12 cellular contexts compared by ENCODE assay signal in genomic region chr3:194278186-194278845, GRCh38.
DNase-seq lines count a peak whose midpoint lies in the region; ATAC-seq and TF ChIP-seq lines count a peak whose summit lies in the region.
"Had no signal": no experiment of that assay in that cellular context is flagged by ENCODE, and none has a peak within 500 bp of the region (broad histone marks: within the 10 kb centered on the region; RNA-seq: fewer than 3 reads in every experiment).

No MANE protein-coding gene starts in this region.

- intact Hi-C loops in stomach (cut with DNase I; ENCODE audit: low total_unique reads): no loop called here

- POLR2A ChIA-PET in naive thymus-derived CD8-positive, alpha-beta T cell (lab: Charles Lee): no interaction called here

- no peak overlapping the region for H3K4me3 ChIP-seq in RWPE2 (ENCODE audit: severe bottlenecking)
- no peak overlapping the region for H3K4me3 ChIP-seq in stomach

- no peak for TF ChIP-seq EP300 in stomach (IDR thresholded peaks at IDR 0.05)

- no peak overlapping the region for H3K27ac ChIP-seq in RWPE2 (ENCODE audit: poor library complexity, severe bottlenecking)
- peak overlapping the region in 4 of 5 donors; percentile 16 to 85 (median 72) for H3K27ac ChIP-seq in stomach
- H3K27ac ChIP-seq in substantia nigra (ENCODE audit: low read depth, low read length, poor library complexity, severe bottlenecking): no peak overlapping the region
- H3K27ac ChIP-seq: HL-60, VCaP had no signal

- H3K9me3 ChIP-seq in RWPE2 (ENCODE audit: severe bottlenecking) (no peaks in the 10 kb centered on the region), stomach (no peaks in the 10 kb centered on the region)

- H3K9me3 Mint-ChIP-seq in chondrocyte (ENCODE audit: low read depth): no peaks in the 10 kb centered on the region
- no peaks in the 10 kb centered on the region for H3K9me3 Mint-ChIP-seq in nephron
- H3K9me3 Mint-ChIP-seq in naive thymus-derived CD8-positive, alpha-beta T cell: no peaks in the 10 kb centered on the region
- H3K9me3 Mint-ChIP-seq: CD4-positive, alpha-beta T cell; stimulated activated naive CD8-positive, alpha-beta T cell treated with anti-CD3 and anti-CD28 coated beads, Interleukin-15, Interleukin-2, amounts not matched to agents 100 ng/mL and 50 ng/mL, for 24 hours had no signal

- no peaks in the 10 kb centered on the region for H3K36me3 Mint-ChIP-seq in chondrocyte (ENCODE audit: low read depth)
- H3K36me3 Mint-ChIP-seq in nephron (ENCODE audit: low read depth): no peaks in the 10 kb centered on the region
- H3K36me3 Mint-ChIP-seq in naive thymus-derived CD8-positive, alpha-beta T cell: no peaks in the 10 kb centered on the region

- TF ChIP-seq POLR2A in stomach (IDR thresholded peaks at IDR 0.05): no peak

- no peak for TF ChIP-seq CTCF in RWPE2 (IDR thresholded peaks at IDR 0.05; ENCODE audit: poor library complexity, severe bottlenecking)
- TF ChIP-seq CTCF in chondrocyte (IDR thresholded peaks at IDR 0.05): no peak
- no peak for TF ChIP-seq CTCF in nephron (IDR thresholded peaks at IDR 0.05; ENCODE audit: unreplicated experiment in 3 of 3)
- TF ChIP-seq CTCF in stomach (IDR thresholded peaks at IDR 0.05): no peak

- peak overlapping the region; percentile 69 for H3K27ac Mint-ChIP-seq in chondrocyte (ENCODE audit: unreplicated experiment)
- peak overlapping the region; percentile 72 to 96 (median 94) for H3K27ac Mint-ChIP-seq in nephron
- H3K27ac Mint-ChIP-seq in naive thymus-derived CD8-positive, alpha-beta T cell: peak overlapping the region in 1 of 10 donors; percentile 22
- H3K27ac Mint-ChIP-seq: CD4-positive, alpha-beta T cell; stimulated activated naive CD8-positive, alpha-beta T cell treated with anti-CD3 and anti-CD28 coated beads, Interleukin-15, Interleukin-2, amounts not matched to agents 100 ng/mL and 50 ng/mL, for 24 hours had no signal

- DNase-seq in RWPE2 (ENCODE audit: low spot score) (peak; percentile 19), chondrocyte (ENCODE audit: low spot score) (peak; percentile 20), stomach (no peak), substantia nigra (lab: John Stamatoyannopoulos, UW) (no peak)
- DNase-seq in naive thymus-derived CD8-positive, alpha-beta T cell: no peak
- DNase-seq: effector memory CD4-positive, alpha-beta T cell had no signal

- WGBS in stomach, 5 donors: 73 to 83% (median 79%) methylated on average over 9 of the region's 9 CpGs

- H3K27me3 ChIP-seq in RWPE2 (ENCODE audit: insufficient read depth, poor library complexity, severe bottlenecking) (no peaks in the 10 kb centered on the region), stomach (no peaks in the 10 kb centered on the region)

- H3K4me1 ChIP-seq in RWPE2 (ENCODE audit: insufficient read depth, poor library complexity, severe bottlenecking) (no peaks in the 10 kb centered on the region), stomach (peaks cover 18 to 47% (median 36%) of the 10 kb centered on the region in 4 donors)

- H3K27me3 Mint-ChIP-seq in chondrocyte (ENCODE audit: low read depth) (peaks cover 23% of the 10 kb centered on the region), nephron (ENCODE audit: low read depth) (peaks cover 30% of the 10 kb centered on the region)
- peaks cover 0 to 8% (median 3%) of the 10 kb centered on the region in 5 donors for H3K27me3 Mint-ChIP-seq in naive thymus-derived CD8-positive, alpha-beta T cell
- H3K27me3 Mint-ChIP-seq: CD4-positive, alpha-beta T cell had no signal

- H3K4me3 Mint-ChIP-seq in chondrocyte (ENCODE audit: unreplicated experiment) (no peak overlapping the region), nephron (peak overlapping the region in 1 of 3 experiments; percentile 18)
- no peak overlapping the region for H3K4me3 Mint-ChIP-seq in naive thymus-derived CD8-positive, alpha-beta T cell
- H3K4me3 Mint-ChIP-seq: CD4-positive, alpha-beta T cell; stimulated activated naive CD8-positive, alpha-beta T cell treated with anti-CD3 and anti-CD28 coated beads, Interleukin-15, Interleukin-2, amounts not matched to agents 100 ng/mL and 50 ng/mL, for 24 hours had no signal

- ATAC-seq in RWPE2 (ENCODE audit: low read depth) (no peak), GM18519 (IDR thresholded peaks at IDR 0.05; ENCODE audit: low FRiP score, unreplicated experiment) (no peak)
- no peak for ATAC-seq in naive thymus-derived CD8-positive, alpha-beta T cell

- H3K36me3 ChIP-seq in RWPE2 (ENCODE audit: low read depth) (no peaks in the 10 kb centered on the region), stomach (no peaks in the 10 kb centered on the region)

- peaks cover 37% of the 10 kb centered on the region for H3K4me1 Mint-ChIP-seq in chondrocyte (ENCODE audit: low read depth)
- H3K4me1 Mint-ChIP-seq in nephron: peaks cover 94% of the 10 kb centered on the region
- H3K4me1 Mint-ChIP-seq in naive thymus-derived CD8-positive, alpha-beta T cell: peaks cover 7 to 16% (median 8%) of the 10 kb centered on the region in 4 donors

Comparison
In these comparisons a context has a peak if more than half of its experiments do, and no peak if none do; other contexts are left out.
1. DNase-seq: peak in RWPE2 (single experiment) and chondrocyte (single experiment); none in stomach (single experiment), substantia nigra (0 of 49) and naive thymus-derived CD8-positive, alpha-beta T cell (0 of 10).
2. H3K27ac ChIP-seq: peak in stomach (4 of 5); none in RWPE2 (single experiment) and substantia nigra (single experiment).